In genomic region chr16:67404740-67405226, GRCh38 we compare ENCODE assay signal across 17 cellular contexts. TPM values are rescaled to one million over a fixed set of nuclear protein-coding genes. Genes with fewer than 3 reads are reported as not detected.
DNase-seq lines count a peak whose midpoint lies in the region; ATAC-seq and TF ChIP-seq lines count a peak whose summit lies in the region.
"Had no signal": no experiment of that assay in that cellular context is flagged by ENCODE, and none has a peak within 500 bp of the region (broad histone marks: within the 10 kb centered on the region; RNA-seq: fewer than 3 reads in every experiment).

No MANE protein-coding gene starts in this region.

- H3K36me3 ChIP-seq in suprapubic skin = no peaks in the 10 kb centered on the region
- H3K36me3 ChIP-seq in CD8-positive, alpha-beta memory T cell (ENCODE audit: insufficient read depth, low read length) = no peaks in the 10 kb centered on the region
- H3K36me3 ChIP-seq: sigmoid colon had no signal

- peak overlapping the region; percentile 93 for H3K27ac ChIP-seq in suprapubic skin
- no peak overlapping the region for H3K27ac ChIP-seq in CD8-positive, alpha-beta memory T cell (ENCODE audit: low read depth, low read length)
- H3K27ac ChIP-seq: sigmoid colon had no signal

- POLR2A ChIA-PET in WTC11 (lab: Charles Lee) = no interaction called here
- POLR2A ChIA-PET in CD8-positive, alpha-beta memory T cell (lab: Charles Lee) = no interaction called here

- H3K9me3 ChIP-seq in suprapubic skin = no peaks in the 10 kb centered on the region
- no peaks in the 10 kb centered on the region for H3K9me3 ChIP-seq in CD8-positive, alpha-beta memory T cell (ENCODE audit: low read length)
- H3K9me3 ChIP-seq: sigmoid colon had no signal

- no peak overlapping the region for H3K4me3 Mint-ChIP-seq in WTC11
- H3K4me3 Mint-ChIP-seq in CD8-positive, alpha-beta memory T cell = no peak overlapping the region

- TF ChIP-seq EP300 in suprapubic skin (IDR thresholded peaks at IDR 0.05) = no peak

- CTCF ChIA-PET in WTC11 (lab: Charles Lee) = interaction anchor here (1.1 to 7.0 kb wide), 4 partner anchors 10 to 116 kb away, joined by 3 to 36 read pairs (median 4); partner anchors contain the start of gene TPPP3
- CTCF ChIA-PET in CD8-positive, alpha-beta memory T cell (lab: Charles Lee) = no interaction called here

- peaks cover 68% of the 10 kb centered on the region for H3K4me1 ChIP-seq in suprapubic skin
- no peaks in the 10 kb centered on the region for H3K4me1 ChIP-seq in CD8-positive, alpha-beta memory T cell (ENCODE audit: insufficient read depth, low read length)

- no peaks in the 10 kb centered on the region for H3K27me3 ChIP-seq in suprapubic skin
- no peaks in the 10 kb centered on the region for H3K27me3 ChIP-seq in CD8-positive, alpha-beta memory T cell (ENCODE audit: insufficient read depth, low read length, poor library complexity, severe bottlenecking)
- H3K27me3 ChIP-seq: sigmoid colon had no signal

- DNase-seq in NCI-H1417 (lab: John Stamatoyannopoulos, UW) (peak in 2 of 3 experiments; percentile 6 to 28), NCI-H1417 treated with DMSO at 0.1 percent for 48 hours (lab: John Stamatoyannopoulos, UW) (no peak), WTC11 (ENCODE audit: low spot score) (no peak), left kidney (ENCODE audit: low read depth, low spot score) (peak; percentile 53), suprapubic skin (ENCODE audit: low spot score in 2 of 2) (peak in 1 of 2 donors; percentile 70), occipital lobe (lab: John Stamatoyannopoulos, UW) (no peak)
- no peak for DNase-seq in CD8-positive, alpha-beta memory T cell
- DNase-seq: activated T-cell treated with anti-CD3 and anti-CD28 coated beads, Interleukin-2, amount 50 U/mL, for 48 hours; anterior cingulate cortex; effector CD8-positive, alpha-beta T cell; GOT3; hippocampal formation; NCI-H1436; sigmoid colon; SW 1271 had no signal

- no peaks in the 10 kb centered on the region for H3K9me3 Mint-ChIP-seq in WTC11
- no peaks in the 10 kb centered on the region for H3K9me3 Mint-ChIP-seq in CD8-positive, alpha-beta memory T cell

- H3K27me3 Mint-ChIP-seq in WTC11 (ENCODE audit: low read depth) = peaks cover 22% of the 10 kb centered on the region
- H3K27me3 Mint-ChIP-seq in CD8-positive, alpha-beta memory T cell = peaks cover 12 to 21% of the 10 kb centered on the region in 2 donors

- 75% methylated on average over 4 of the region's 5 CpGs for WGBS in suprapubic skin

- peaks cover 36% of the 10 kb centered on the region for H3K4me1 Mint-ChIP-seq in WTC11
- H3K4me1 Mint-ChIP-seq in CD8-positive, alpha-beta memory T cell = no peaks in the 10 kb centered on the region

- TF ChIP-seq POLR2A in suprapubic skin (IDR thresholded peaks at IDR 0.05) = no peak

- no peak overlapping the region for H3K27ac Mint-ChIP-seq in WTC11
- peak overlapping the region in 1 of 8 donors; percentile 74 for H3K27ac Mint-ChIP-seq in CD8-positive, alpha-beta memory T cell

- H3K36me3 Mint-ChIP-seq in WTC11 = no peaks in the 10 kb centered on the region
- H3K36me3 Mint-ChIP-seq in CD8-positive, alpha-beta memory T cell = no peaks in the 10 kb centered on the region

- ATAC-seq in WTC11 = peak; percentile 12; the same call in 1 of the 2 replicates
- ATAC-seq in HG02840 (IDR thresholded peaks at IDR 0.05; ENCODE audit: low FRiP score, unreplicated experiment) = no peak

- no peak overlapping the region for H3K4me3 ChIP-seq in suprapubic skin
- H3K4me3 ChIP-seq in CD8-positive, alpha-beta memory T cell (ENCODE audit: low read length) = no peak overlapping the region
- H3K4me3 ChIP-seq: sigmoid colon had no signal

- TF ChIP-seq CTCF in WTC11 (IDR thresholded peaks at IDR 0.05) = no peak
- TF ChIP-seq CTCF in suprapubic skin (IDR thresholded peaks at IDR 0.05) = no peak

TF ChIP-seq in WTC11, 78 proteins besides CTCF, POLR2A, EP300 and RAD21 (continues in another document):
- TF ChIP-seq ZNF121 (CRISPR knock-in tag; IDR thresholded peaks at IDR 0.05) (no peak), ZNF281 (CRISPR knock-in tag; IDR thresholded peaks at IDR 0.05) (no peak), PRRX2 (CRISPR knock-in tag; IDR thresholded peaks at IDR 0.05) (no peak), PRDM15 (CRISPR knock-in tag; IDR thresholded peaks at IDR 0.05) (no peak)
- TF ChIP-seq, protein P1, sequence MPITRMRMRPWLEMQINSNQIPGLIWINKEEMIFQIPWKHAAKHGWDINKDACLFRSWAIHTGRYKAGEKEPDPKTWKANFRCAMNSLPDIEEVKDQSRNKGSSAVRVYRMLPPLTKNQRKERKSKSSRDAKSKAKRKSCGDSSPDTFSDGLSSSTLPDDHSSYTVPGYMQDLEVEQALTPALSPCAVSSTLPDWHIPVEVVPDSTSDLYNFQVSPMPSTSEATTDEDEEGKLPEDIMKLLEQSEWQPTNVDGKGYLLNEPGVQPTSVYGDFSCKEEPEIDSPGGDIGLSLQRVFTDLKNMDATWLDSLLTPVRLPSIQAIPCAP (CRISPR knock-in tag; IDR thresholded peaks at IDR 0.05) = no peak
- TF ChIP-seq, protein P2, sequence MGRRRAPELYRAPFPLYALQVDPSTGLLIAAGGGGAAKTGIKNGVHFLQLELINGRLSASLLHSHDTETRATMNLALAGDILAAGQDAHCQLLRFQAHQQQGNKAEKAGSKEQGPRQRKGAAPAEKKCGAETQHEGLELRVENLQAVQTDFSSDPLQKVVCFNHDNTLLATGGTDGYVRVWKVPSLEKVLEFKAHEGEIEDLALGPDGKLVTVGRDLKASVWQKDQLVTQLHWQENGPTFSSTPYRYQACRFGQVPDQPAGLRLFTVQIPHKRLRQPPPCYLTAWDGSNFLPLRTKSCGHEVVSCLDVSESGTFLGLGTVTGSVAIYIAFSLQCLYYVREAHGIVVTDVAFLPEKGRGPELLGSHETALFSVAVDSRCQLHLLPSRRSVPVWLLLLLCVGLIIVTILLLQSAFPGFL (CRISPR knock-in tag; IDR thresholded peaks at IDR 0.05; ENCODE audit: borderline replicate concordance) = no peak
- TF ChIP-seq, protein P3, sequence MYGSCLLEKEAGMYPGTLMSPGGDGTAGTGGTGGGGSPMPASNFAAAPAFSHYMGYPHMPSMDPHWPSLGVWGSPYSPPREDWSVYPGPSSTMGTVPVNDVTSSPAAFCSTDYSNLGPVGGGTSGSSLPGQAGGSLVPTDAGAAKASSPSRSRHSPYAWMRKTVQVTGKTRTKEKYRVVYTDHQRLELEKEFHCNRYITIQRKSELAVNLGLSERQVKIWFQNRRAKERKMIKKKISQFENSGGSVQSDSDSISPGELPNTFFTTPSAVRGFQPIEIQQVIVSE (CRISPR knock-in tag; IDR thresholded peaks at IDR 0.05; ENCODE audit: borderline replicate concordance) = no peak

RNA-seq across cellular contexts. Expression of gene TPPP3, which starts 11.5 kb away (rescaled TPM):
- total RNA-seq in WTC11 (2021) (0.57 to 0.74 TPM (median 0.64 TPM) in 3 replicates), suprapubic skin (100 to 1,000 TPM in 3 of 4 donors, 10 to 100 TPM in 1; 47.6 to 182 (median 121) TPM), occipital lobe (2.3 TPM)
- total RNA-seq in CD8-positive, alpha-beta memory T cell = not detected
- not detected for polyA plus RNA-seq in CD8-positive, alpha-beta memory T cell

RNA-seq across cellular contexts. Expression of gene ZDHHC1, which starts 11.5 kb away (rescaled TPM):
- total RNA-seq in WTC11 (2021) (4.2 to 4.9 TPM (median 4.6 TPM) in 3 replicates), suprapubic skin (10 to 100 TPM; 14.0 to 31.0 (median 23.8) TPM), occipital lobe (2.3 TPM)
- total RNA-seq in CD8-positive, alpha-beta memory T cell = 1 to 10 TPM; 1.3 TPM
- polyA plus RNA-seq in CD8-positive, alpha-beta memory T cell = 0.60 TPM

RNA-seq across cellular contexts. Expression of gene HSD11B2, which starts 26.1 kb away (rescaled TPM):
- total RNA-seq in WTC11 (2021) (33.4 to 38.3 TPM (median 36.4 TPM) in 3 replicates), suprapubic skin (100 to 1,000 TPM in 1 of 4 donors, 10 to 100 TPM in 3; 45.6 to 164 (median 69.1) TPM), occipital lobe (not detected)
- total RNA-seq in CD8-positive, alpha-beta memory T cell = 1 to 10 TPM; 1.1 to 1.5 TPM
- polyA plus RNA-seq in CD8-positive, alpha-beta memory T cell = not detected
- total RNA-seq: A172 had no signal

Comparison
In these comparisons a context has a peak if more than half of its experiments do, and no peak if none do; other contexts are left out.
1. DNase-seq: peak in NCI-H1417 (2 of 3) and left kidney (single experiment); none in NCI-H1417 treated with DMSO at 0.1 percent for 48 hours (single experiment), WTC11 (single experiment), occipital lobe (single experiment) and CD8-positive, alpha-beta memory T cell (0 of 5).
2. RNA of gene TPPP3, which starts 11.5 kb away (total RNA-seq): 47.6 to 182 TPM in suprapubic skin; 2.3 TPM in occipital lobe (single experiment), 0.57 to 0.74 TPM in WTC11 and not detected in CD8-positive, alpha-beta memory T cell; every median in the first group is over 10 times any median in the second.
3. RNA of gene HSD11B2, which starts 26.1 kb away (total RNA-seq): 45.6 to 164 TPM in suprapubic skin and 33.4 to 38.3 TPM in WTC11; 1.1 to 1.5 TPM in CD8-positive, alpha-beta memory T cell and not detected in occipital lobe (single experiment); every median in the first group is over 10 times any median in the second.